Comparison of ENCODE assay signal across 8 cellular contexts in genomic region chr19:36849701-36850645, GRCh38. TPM values are rescaled to one million over a fixed set of nuclear protein-coding genes. Genes with fewer than 3 reads are reported as not detected.
A peak's percentile ranks its signal among the peaks of the same experiment; 100 is the strongest.
DNase-seq lines count a peak whose midpoint lies in the region; ATAC-seq and TF ChIP-seq lines count a peak whose summit lies in the region.

No MANE protein-coding gene starts in this region.

- peak overlapping the region; percentile 66 for H2AFZ ChIP-seq in KMS-11 (ENCODE audit: low read depth)

- no peak overlapping the region for H3K27ac ChIP-seq in KMS-11

- no peaks in the 10 kb centered on the region for H3K36me3 ChIP-seq in KMS-11 (ENCODE audit: insufficient read depth)

- 0 out of 2 replicates have a peak overlapping the region, but pooled peaks have one; percentile 9 for H3K4me2 ChIP-seq in KMS-11

- peaks cover 28% of the 10 kb centered on the region for H3K9me3 Mint-ChIP-seq in activated T-helper 2 cell treated with anti-CD3 and anti-CD28 coated beads, Interferon-gamma antibody, Interleukin-2, Interleukin-4, amounts not matched to agents 10 μg/mL and 5 μg/mL and 100 μg/mL, durations not matched to agents 14 hours and 24 hours and 36 hours
- H3K9me3 Mint-ChIP-seq in natural killer cell, result peaks cover 0 to 2% of the 10 kb centered on the region in 2 donors
- H3K9me3 Mint-ChIP-seq in stimulated activated naive B cell treated with anti-CD40 and anti-IgM and Interleukin-4, amounts not matched to agents 10 μg/mL and 1 μg/mL and 100 μg/mL, for 72 hours, result peaks cover 4 to 8% of the 10 kb centered on the region in 2 donors

- TF ChIP-seq CTCF in KMS-11 (conservative IDR thresholded peaks at IDR 0.05; ENCODE audit: low read depth, low read length) (no peak), fibroblast of pulmonary artery (IDR thresholded peaks at IDR 0.05; ENCODE audit: low read length, missing control alignments) (no peak), natural killer cell (IDR thresholded peaks at IDR 0.05) (no peak)

- H4K20me1 ChIP-seq in KMS-11 (ENCODE audit: insufficient read depth), result no peaks in the 10 kb centered on the region

- peaks cover 4% of the 10 kb centered on the region for H3K4me1 Mint-ChIP-seq in activated T-helper 2 cell treated with anti-CD3 and anti-CD28 coated beads, Interferon-gamma antibody, Interleukin-2, Interleukin-4, amounts not matched to agents 10 μg/mL and 5 μg/mL and 100 μg/mL, durations not matched to agents 14 hours and 24 hours and 36 hours (ENCODE audit: low read depth)
- H3K4me1 Mint-ChIP-seq in natural killer cell, result peaks cover 0 to 10% of the 10 kb centered on the region in 2 donors
- peaks cover 5 to 10% of the 10 kb centered on the region in 2 donors for H3K4me1 Mint-ChIP-seq in stimulated activated naive B cell treated with anti-CD40 and anti-IgM and Interleukin-4, amounts not matched to agents 10 μg/mL and 1 μg/mL and 100 μg/mL, for 72 hours

- ATAC-seq in GM21576 (IDR thresholded peaks at IDR 0.05; ENCODE audit: unreplicated experiment), result peak; percentile 82
- ATAC-seq in natural killer cell, result peak; percentile 85 to 95 (median 89)
- peak; percentile 88 to 92 for ATAC-seq in stimulated activated naive B cell treated with anti-CD40 and anti-IgM and Interleukin-4, amounts not matched to agents 10 μg/mL and 1 μg/mL and 100 μg/mL, for 72 hours (replicated peaks)

- intact Hi-C loops in activated T-helper 2 cell treated with anti-CD3 and anti-CD28 coated beads, Interferon-gamma antibody, Interleukin-2, Interleukin-4, amounts not matched to agents 10 μg/mL and 5 μg/mL and 100 μg/mL, durations not matched to agents 14 hours and 24 hours and 36 hours (cut with micrococcal nuclease), result loop anchor here (1.0 to 10.0 kb wide), 14 partner anchors 12 to 635 kb away; partner anchors contain the start of genes ZFP14, ZNF146, ZNF383 and ZNF420
- intact Hi-C loops in natural killer cell (cut with micrococcal nuclease), result loop anchor here (1.0 to 2.0 kb wide), 5 partner anchors 12 to 471 kb away; partner anchors contain the start of genes ZFP14, ZNF260, ZNF568 and ZNF790

- H3K4me3 Mint-ChIP-seq in activated T-helper 2 cell treated with anti-CD3 and anti-CD28 coated beads, Interferon-gamma antibody, Interleukin-2, Interleukin-4, amounts not matched to agents 10 μg/mL and 5 μg/mL and 100 μg/mL, durations not matched to agents 14 hours and 24 hours and 36 hours (ENCODE audit: low read depth), result no peak overlapping the region
- H3K4me3 Mint-ChIP-seq in natural killer cell, result no peak overlapping the region
- H3K4me3 Mint-ChIP-seq in stimulated activated naive B cell treated with anti-CD40 and anti-IgM and Interleukin-4, amounts not matched to agents 10 μg/mL and 1 μg/mL and 100 μg/mL, for 72 hours, result no peak overlapping the region

- peaks cover 57% of the 10 kb centered on the region for H3K36me3 Mint-ChIP-seq in activated T-helper 2 cell treated with anti-CD3 and anti-CD28 coated beads, Interferon-gamma antibody, Interleukin-2, Interleukin-4, amounts not matched to agents 10 μg/mL and 5 μg/mL and 100 μg/mL, durations not matched to agents 14 hours and 24 hours and 36 hours (ENCODE audit: low read depth)
- H3K36me3 Mint-ChIP-seq in natural killer cell, result peaks cover 9% of the 10 kb centered on the region
- H3K36me3 Mint-ChIP-seq in stimulated activated naive B cell treated with anti-CD40 and anti-IgM and Interleukin-4, amounts not matched to agents 10 μg/mL and 1 μg/mL and 100 μg/mL, for 72 hours, result peaks cover 33 to 36% of the 10 kb centered on the region in 2 donors

- no peaks in the 10 kb centered on the region for H3K27me3 ChIP-seq in KMS-11 (ENCODE audit: insufficient read depth, low read depth)

- H3K4me3 ChIP-seq in KMS-11 (IDR thresholded peaks at IDR 0.05; ENCODE audit: insufficient read depth, low read depth, low read length) (no peak overlapping the region), fibroblast of pulmonary artery (replicated peaks; ENCODE audit: low read depth, low read length) (peak overlapping the region; percentile 98)

- no peak overlapping the region for H3K27ac Mint-ChIP-seq in activated T-helper 2 cell treated with anti-CD3 and anti-CD28 coated beads, Interferon-gamma antibody, Interleukin-2, Interleukin-4, amounts not matched to agents 10 μg/mL and 5 μg/mL and 100 μg/mL, durations not matched to agents 14 hours and 24 hours and 36 hours
- H3K27ac Mint-ChIP-seq in natural killer cell, result no peak overlapping the region
- H3K27ac Mint-ChIP-seq in stimulated activated naive B cell treated with anti-CD40 and anti-IgM and Interleukin-4, amounts not matched to agents 10 μg/mL and 1 μg/mL and 100 μg/mL, for 72 hours, result no peak overlapping the region

- H3K9ac ChIP-seq in KMS-11, result no peak overlapping the region

- no peaks in the 10 kb centered on the region for H3K27me3 Mint-ChIP-seq in activated T-helper 2 cell treated with anti-CD3 and anti-CD28 coated beads, Interferon-gamma antibody, Interleukin-2, Interleukin-4, amounts not matched to agents 10 μg/mL and 5 μg/mL and 100 μg/mL, durations not matched to agents 14 hours and 24 hours and 36 hours (ENCODE audit: low read depth)
- no peaks in the 10 kb centered on the region for H3K27me3 Mint-ChIP-seq in natural killer cell (ENCODE audit: low read depth in 2 of 2)
- H3K27me3 Mint-ChIP-seq in stimulated activated naive B cell treated with anti-CD40 and anti-IgM and Interleukin-4, amounts not matched to agents 10 μg/mL and 1 μg/mL and 100 μg/mL, for 72 hours, result no peaks in the 10 kb centered on the region

- H3K79me2 ChIP-seq in KMS-11 (ENCODE audit: insufficient read depth, low read depth), result no peaks in the 10 kb centered on the region

- DNase-seq in DMS53 treated with DMSO at 0.1 percent for 48 hours (lab: John Stamatoyannopoulos, UW; ENCODE audit: unreplicated experiment), result peak; percentile 90
- DNase-seq in RPMI7951 (ENCODE audit: low read depth), result peak; percentile 92
- peak; percentile 87 for DNase-seq in activated T-helper 2 cell treated with anti-CD3 and anti-CD28 coated beads, Interferon-gamma antibody, Interleukin-2, Interleukin-4, amounts not matched to agents 10 μg/mL and 5 μg/mL and 100 μg/mL, durations not matched to agents 14 hours and 24 hours and 36 hours (ENCODE audit: low spot score)
- DNase-seq in fibroblast of pulmonary artery (ENCODE audit: low read depth), result peak; percentile 93
- peak; percentile 81 for DNase-seq in natural killer cell
- DNase-seq in stimulated activated naive B cell treated with anti-CD40 and anti-IgM and Interleukin-4, amounts not matched to agents 10 μg/mL and 1 μg/mL and 100 μg/mL, for 72 hours, result peak; percentile 89

- no peaks in the 10 kb centered on the region for H3K4me1 ChIP-seq in KMS-11 (ENCODE audit: low read depth, poor library complexity, severe bottlenecking)

RNA-seq across cellular contexts. Expression of gene ZNF345, which starts 0.7 kb away (rescaled TPM):
- 2.5 and 3.2 TPM in 2 replicates for total RNA-seq in RPMI7951 (2014; rRNA removed; shearing (Covaris generic))
- total RNA-seq in activated T-helper 2 cell treated with anti-CD3 and anti-CD28 coated beads, Interferon-gamma antibody, Interleukin-2, Interleukin-4, amounts not matched to agents 10 μg/mL and 5 μg/mL and 100 μg/mL, durations not matched to agents 14 hours and 24 hours and 36 hours, result 2.3 and 3.9 TPM in 2 replicates
- 10 to 100 TPM in 2 of 3 donors, 1 to 10 TPM in 1; 7.1 to 19.5 (median 10.0) TPM for total RNA-seq in natural killer cell

RNA-seq across cellular contexts. Expression of gene ZNF790, which starts 11.8 kb away (rescaled TPM):
- 7.2 and 7.9 TPM in 2 replicates for total RNA-seq in RPMI7951 (2014; rRNA removed; shearing (Covaris generic))
- total RNA-seq in activated T-helper 2 cell treated with anti-CD3 and anti-CD28 coated beads, Interferon-gamma antibody, Interleukin-2, Interleukin-4, amounts not matched to agents 10 μg/mL and 5 μg/mL and 100 μg/mL, durations not matched to agents 14 hours and 24 hours and 36 hours, result 4.6 TPM in 2 replicates
- 1 to 10 TPM; 2.6 to 6.8 (median 5.0) TPM for total RNA-seq in natural killer cell
